In genomic region chr16:84816023-84816422, GRCh38 we compare ENCODE assay signal across 22 cellular contexts. TPM values are rescaled to one million over a fixed set of nuclear protein-coding genes. Genes with fewer than 3 reads are reported as not detected.
DNase-seq lines count a peak whose midpoint lies in the region; ATAC-seq and TF ChIP-seq lines count a peak whose summit lies in the region.
"Had no signal": no experiment of that assay in that cellular context is flagged by ENCODE, and none has a peak within 500 bp of the region (broad histone marks: within the 10 kb centered on the region; RNA-seq: fewer than 3 reads in every experiment).

No MANE protein-coding gene starts in this region.

- H3K4me2 ChIP-seq in neural progenitor cell, result no peak overlapping the region
- H3K4me2 ChIP-seq: BLaER1 had no signal

- H3K27me3 ChIP-seq in neural progenitor cell (peaks cover 43% of the 10 kb centered on the region), skeletal muscle tissue (ENCODE audit: control insufficient read depth in 3 of 3, insufficient read depth in 3 of 3, low read length in 3 of 3) (peaks cover 11 to 35% (median 20%) of the 10 kb centered on the region in 3 donors)

- H3K27ac Mint-ChIP-seq in neural progenitor cell (no peak overlapping the region), immature natural killer cell (no peak overlapping the region)
- H3K27ac Mint-ChIP-seq: B cell; CD14-positive monocyte; CD4-positive, alpha-beta T cell; CD8-positive, alpha-beta memory T cell; HFFc6 had no signal

- H3K79me2 ChIP-seq in neural progenitor cell (ENCODE audit: low read depth), result no peaks in the 10 kb centered on the region

- intact Hi-C loops in left cardiac atrium (cut with DNase I) (no loop called here), cardiac septum (cut with DNase I) (no loop called here)

- H3K9ac ChIP-seq in neural progenitor cell, result no peak overlapping the region
- H3K9ac ChIP-seq in skeletal muscle tissue (ENCODE audit: low read depth in 1 of 3, low read length in 3 of 3), result no peak overlapping the region
- H3K9ac ChIP-seq: BLaER1 had no signal

- no peak overlapping the region for H2AFZ ChIP-seq in neural progenitor cell (replicated peaks)

- no peaks in the 10 kb centered on the region for H3K4me1 ChIP-seq in neural progenitor cell
- H3K4me1 ChIP-seq in skeletal muscle tissue (ENCODE audit: control insufficient read depth in 3 of 3, insufficient read depth in 3 of 3, low read length in 3 of 3), result peaks cover 13 to 18% (median 15%) of the 10 kb centered on the region in 3 donors

- H3K9me3 ChIP-seq in neural progenitor cell (ENCODE audit: low read depth) (no peaks in the 10 kb centered on the region), skeletal muscle tissue (ENCODE audit: control insufficient read depth in 3 of 3, low read length in 3 of 3) (no peaks in the 10 kb centered on the region)
- H3K9me3 ChIP-seq: BLaER1, HAP-1 had no signal

- H3F3A ChIP-seq in neural progenitor cell (ENCODE audit: low read depth), result no peaks in the 10 kb centered on the region

- no peaks in the 10 kb centered on the region for H4K20me1 ChIP-seq in neural progenitor cell (ENCODE audit: low read depth)

- ATAC-seq in left cardiac atrium, result no peak
- ATAC-seq in HG03135 (IDR thresholded peaks at IDR 0.05; ENCODE audit: unreplicated experiment), result no peak
- ATAC-seq in GM21786 (IDR thresholded peaks at IDR 0.05; ENCODE audit: unreplicated experiment), result no peak
- ATAC-seq: GM12878 had no signal

- H3K9me3 Mint-ChIP-seq in neural progenitor cell (no peaks in the 10 kb centered on the region), immature natural killer cell (peaks cover 0 to 3% (median 0%) of the 10 kb centered on the region in 6 donors)
- H3K9me3 Mint-ChIP-seq: CD4-positive, alpha-beta T cell; HFFc6 had no signal

- TF ChIP-seq CTCF in neural progenitor cell (IDR thresholded peaks at IDR 0.05), result no peak

- H3K27me3 Mint-ChIP-seq in neural progenitor cell (ENCODE audit: insufficient read depth, low read depth) (peaks cover 39% of the 10 kb centered on the region), immature natural killer cell (ENCODE audit: low read depth in 3 of 3) (peaks cover 1 to 7% (median 5%) of the 10 kb centered on the region in 3 donors)
- H3K27me3 Mint-ChIP-seq: CD4-positive, alpha-beta T cell had no signal

- H3K4me3 Mint-ChIP-seq in neural progenitor cell (peak overlapping the region; percentile 38), immature natural killer cell (no peak overlapping the region)
- H3K4me3 Mint-ChIP-seq: B cell; CD14-positive monocyte; CD4-positive, alpha-beta T cell; CD8-positive, alpha-beta memory T cell; HFFc6 had no signal

- H3K27ac ChIP-seq in neural progenitor cell (no peak overlapping the region), skeletal muscle tissue (ENCODE audit: low read depth, low read length) (peak overlapping the region; percentile 47)
- H3K27ac ChIP-seq: 22Rv1, BLaER1 had no signal

- DNase-seq in left cardiac atrium, result peak; percentile 14
- no peak for DNase-seq in cardiac septum (ENCODE audit: low spot score)
- peak; percentile 20 for DNase-seq in left kidney (ENCODE audit: low read depth, low spot score)
- no peak for DNase-seq in neural progenitor cell (ENCODE audit: low spot score)
- no peak for DNase-seq in immature natural killer cell
- DNase-seq: CD4-positive, alpha-beta T cell; CD8-positive, alpha-beta memory T cell; DMS 273 treated with DMSO at 0.1 percent for 48 hours; DMS79; EL; GDM1; GOT3; HFFc6 had no signal

- H3K36me3 ChIP-seq in neural progenitor cell, result no peaks in the 10 kb centered on the region
- no peaks in the 10 kb centered on the region for H3K36me3 ChIP-seq in skeletal muscle tissue (ENCODE audit: control insufficient read depth in 3 of 3, insufficient read depth in 3 of 3, low read length in 3 of 3)
- H3K36me3 ChIP-seq: BLaER1, HAP-1 had no signal

- H3K4me3 ChIP-seq in neural progenitor cell (no peak overlapping the region), skeletal muscle tissue (ENCODE audit: low read length in 3 of 3) (no peak overlapping the region)
- H3K4me3 ChIP-seq: BLaER1, GM12878, HAP-1 had no signal

- H3K36me3 Mint-ChIP-seq in neural progenitor cell, result no peaks in the 10 kb centered on the region
- H3K36me3 Mint-ChIP-seq in immature natural killer cell, result no peaks in the 10 kb centered on the region
- H3K36me3 Mint-ChIP-seq: CD8-positive, alpha-beta memory T cell had no signal

- H3K4me1 Mint-ChIP-seq in neural progenitor cell (peaks cover 14% of the 10 kb centered on the region), immature natural killer cell (peaks cover 9 to 10% of the 10 kb centered on the region in 2 donors)

RNA-seq across cellular contexts. Expression of gene CRISPLD2, which starts 3.8 kb away (rescaled TPM):
- 10 to 100 TPM; 36.1 to 58.3 TPM for total RNA-seq in left cardiac atrium
- 16.3 TPM for total RNA-seq in cardiac septum
- 0.11 and 0.50 TPM in 2 replicates for total RNA-seq in neural progenitor cell (ENCODE audit: low replicate concordance)
- total RNA-seq in skeletal muscle tissue, result 7.3 TPM
- polyA plus RNA-seq in immature natural killer cell, result under 1 TPM; 0.05 to 0.24 (median 0.09) TPM

Comparison
In these comparisons a context has a peak if more than half of its experiments do, and no peak if none do; other contexts are left out.
1. DNase-seq: peak in left cardiac atrium (single experiment) and left kidney (single experiment); none in cardiac septum (single experiment), neural progenitor cell (single experiment) and immature natural killer cell (0 of 3).